Comparison of ENCODE assay signal across 12 cellular contexts in genomic region chr1:197915217-197915616, GRCh38. TPM values are rescaled to one million over a fixed set of nuclear protein-coding genes. Genes with fewer than 3 reads are reported as not detected.
A peak's percentile ranks its signal among the peaks of the same experiment; 100 is the strongest.
DNase-seq lines count a peak whose midpoint lies in the region; ATAC-seq, FAIRE-seq and TF ChIP-seq lines count a peak whose summit lies in the region.
"Had no signal": no experiment of that assay in that cellular context is flagged by ENCODE, and none has a peak within 500 bp of the region (broad histone marks: within the 10 kb centered on the region; RNA-seq: fewer than 3 reads in every experiment).

No MANE protein-coding gene starts in this region.

- H3K4me1 ChIP-seq in BE2C (no peaks in the 10 kb centered on the region; the same call in 1 of the 2 replicates), hepatocyte (ENCODE audit: insufficient read depth) (peaks cover 33% of the 10 kb centered on the region), adrenal gland (replicated peaks in 1 of 2) (peaks cover 21 to 63% of the 10 kb centered on the region in 2 donors), pancreas (peaks cover 0 to 34% (median 19%) of the 10 kb centered on the region in 3 donors)

- no peaks in the 10 kb centered on the region for H4K20me1 ChIP-seq in hepatocyte (ENCODE audit: insufficient read depth, poor library complexity, severe bottlenecking)

- H3K4me3 ChIP-seq in BE2C (ENCODE audit: low read depth, low read length), result peak overlapping the region; percentile 96
- H3K4me3 ChIP-seq in hepatocyte, result no peak overlapping the region
- H3K4me3 ChIP-seq in adrenal gland, result no peak overlapping the region
- H3K4me3 ChIP-seq in pancreas, result no peak overlapping the region

- H3K36me3 ChIP-seq in BE2C, result no peaks in the 10 kb centered on the region
- H3K36me3 ChIP-seq in hepatocyte (replicated peaks; ENCODE audit: insufficient read depth, low read depth), result no peaks in the 10 kb centered on the region
- no peaks in the 10 kb centered on the region for H3K36me3 ChIP-seq in adrenal gland (replicated peaks in 1 of 2)
- H3K36me3 ChIP-seq in pancreas, result no peaks in the 10 kb centered on the region

- H3K4me1 Mint-ChIP-seq in Calu3 (ENCODE audit: low read depth, unreplicated experiment), result peaks cover 42% of the 10 kb centered on the region

- no peaks in the 10 kb centered on the region for H3K9me3 Mint-ChIP-seq in Calu3 (ENCODE audit: low read depth, unreplicated experiment)

- no peaks in the 10 kb centered on the region for H3K9me2 ChIP-seq in hepatocyte (replicated peaks; ENCODE audit: insufficient read depth)

- DNase-seq in BE2C, result no peak
- DNase-seq in Calu3, result no peak
- peak; percentile 97 for DNase-seq in NCI-H69 (lab: John Stamatoyannopoulos, UW)
- DNase-seq in hepatocyte (ENCODE audit: low spot score), result no peak
- DNase-seq in germinal center (ENCODE audit: low spot score), result no peak
- no peak for DNase-seq in adrenal gland
- DNase-seq in pancreas, result no peak
- DNase-seq: activated gamma-delta T cell; naive thymus-derived CD8-positive, alpha-beta T cell; NCI-H187 treated with DMSO at 0.1 percent for 48 hours had no signal

- intact Hi-C loops in Calu3 (cut with micrococcal nuclease; ENCODE audit: unreplicated experiment), result loop anchor here (5.0 kb wide), 2 partner anchors 82 to 233 kb away; no protein-coding TSS in a partner anchor
- intact Hi-C loops in adrenal gland (cut with DNase I), result no loop called here
- intact Hi-C loops in pancreas (cut with DNase I), result no loop called here

- H3K79me2 ChIP-seq in hepatocyte, result no peaks in the 10 kb centered on the region

- no peak for FAIRE-seq in pancreas (lab: Jason Lieb, UNC)
- FAIRE-seq: G401.6, keratinocyte had no signal

- TF ChIP-seq CTCF in BE2C (IDR thresholded peaks at IDR 0.05; ENCODE audit: low read depth, low read length) (no peak), Calu3 (IDR thresholded peaks at IDR 0.05; ENCODE audit: unreplicated experiment) (no peak), hepatocyte (IDR thresholded peaks at IDR 0.05; ENCODE audit: poor library complexity) (no peak), adrenal gland (IDR thresholded peaks at IDR 0.05) (no peak), pancreas (IDR thresholded peaks at IDR 0.05) (no peak)

- no peak overlapping the region for H2AFZ ChIP-seq in hepatocyte

- no peak for TF ChIP-seq POLR2A in adrenal gland (IDR thresholded peaks at IDR 0.05)

- H3K27me3 ChIP-seq in BE2C, result peaks cover 34% of the 10 kb centered on the region
- H3K27me3 ChIP-seq in hepatocyte, result peaks cover 100% of the 10 kb centered on the region
- H3K27me3 ChIP-seq in adrenal gland, result peaks cover 97% of the 10 kb centered on the region
- peaks cover 6 to 81% (median 26%) of the 10 kb centered on the region in 4 donors for H3K27me3 ChIP-seq in pancreas

- H3K9me3 ChIP-seq in BE2C, result no peaks in the 10 kb centered on the region
- H3K9me3 ChIP-seq in hepatocyte (ENCODE audit: low read depth), result no peaks in the 10 kb centered on the region
- H3K9me3 ChIP-seq in adrenal gland (replicated peaks in 1 of 3), result no peaks in the 10 kb centered on the region
- no peaks in the 10 kb centered on the region for H3K9me3 ChIP-seq in pancreas

- BruUV-seq in Calu3 (replicated peaks; lab: Mats Ljungman, UMichigan), result no TSS peak

- peaks cover 20% of the 10 kb centered on the region for H3K27me3 Mint-ChIP-seq in Calu3 (ENCODE audit: unreplicated experiment)

- peak overlapping the region; percentile 79 for H3K4me2 ChIP-seq in hepatocyte

- 3% methylated on average over 2 of the region's 2 CpGs for WGBS in hepatocyte (ENCODE audit: low lambda C conversion rate, missing lambda C conversion rate)
- WGBS in adrenal gland, 4 donors, result 5 to 14% (median 8%) methylated on average over 2 of the region's 2 CpGs
- WGBS in pancreas, 2 donors, result 9 to 11% methylated on average over 2 of the region's 2 CpGs

- peaks cover 44% of the 10 kb centered on the region for H3K36me3 Mint-ChIP-seq in Calu3 (ENCODE audit: insufficient read depth, unreplicated experiment)

- no peak overlapping the region for H3K27ac Mint-ChIP-seq in Calu3 (ENCODE audit: unreplicated experiment)
- H3K27ac Mint-ChIP-seq: naive thymus-derived CD8-positive, alpha-beta T cell had no signal

- CTCF ChIA-PET in Calu3 (lab: Charles Lee), result interaction anchor here (0.6 to 1.5 kb wide), 7 partner anchors 12 to 771 kb away, joined by 3 to 6 read pairs (median 5); no protein-coding TSS in a partner anchor

- peak overlapping the region; percentile 76 for H3K4me3 Mint-ChIP-seq in Calu3 (ENCODE audit: low read depth, unreplicated experiment)

- H3K27ac ChIP-seq in hepatocyte (no peak overlapping the region), adrenal gland (no peak overlapping the region), pancreas (no peak overlapping the region)

- ATAC-seq in pancreas, result no peak
- ATAC-seq: naive thymus-derived CD8-positive, alpha-beta T cell had no signal

RNA-seq across cellular contexts. Expression of gene LHX9, which starts 2.0 kb away (rescaled TPM):
- 2.6 TPM for polyA plus RNA-seq in BE2C (2012; ENCODE audit: insufficient read depth, insufficient read length, low read depth)
- total RNA-seq in Calu3 (2022) (2.6 TPM in 2 replicates), hepatocyte (not detected in 2 replicates), adrenal gland (under 1 TPM in 3 of 8 donors, not detected in 5; 0.07 to 0.14 (median 0.08) TPM), pancreas (under 1 TPM in 2 of 6 donors, not detected in 4; 0.03 to 0.09 TPM)
- polyA plus RNA-seq in hepatocyte (0.34 TPM in 1 of 2 replicates, not detected in the other), adrenal gland (under 1 TPM; 0.03 to 0.16 (median 0.13) TPM), pancreas (under 1 TPM in 1 of 2 donors, not detected in 1; 0.07 TPM)
- total RNA-seq: naive thymus-derived CD8-positive, alpha-beta T cell had no signal
- polyA plus RNA-seq: keratinocyte; naive thymus-derived CD8-positive, alpha-beta T cell had no signal

RNA-seq across cellular contexts. Expression of gene C1orf53, which starts 12.8 kb away (rescaled TPM):
- polyA plus RNA-seq in BE2C (2012; ENCODE audit: insufficient read depth, insufficient read length, low read depth), result 5.1 TPM
- 11.2 and 14.2 TPM in 2 replicates for total RNA-seq in Calu3 (2022)
- total RNA-seq in hepatocyte, result 9.0 and 25.3 TPM in 2 replicates
- 14.4 and 15.7 TPM in 2 replicates for polyA plus RNA-seq in hepatocyte
- 10 to 100 TPM in 6 of 8 donors, 1 to 10 TPM in 2; 8.9 to 63.8 (median 13.2) TPM for total RNA-seq in adrenal gland
- polyA plus RNA-seq in adrenal gland, result 10 to 100 TPM; 10.4 to 20.5 (median 15.4) TPM
- total RNA-seq in pancreas, result 1 to 10 TPM in 4 of 6 donors, under 1 TPM in 2; 0.60 to 2.7 (median 2.5) TPM
- polyA plus RNA-seq in pancreas, result 1 to 10 TPM; 5.6 to 6.7 TPM
- total RNA-seq: naive thymus-derived CD8-positive, alpha-beta T cell had no signal
